In genomic region chr1:94908190-94908589, GRCh38 we compare ENCODE assay signal across 2 cellular contexts.
TF ChIP-seq lines count a peak whose summit lies in the region.

No MANE protein-coding gene starts in this region.

TF ChIP-seq in IMR-90, 13 proteins besides CTCF, POLR2A, EP300 and RAD21:
- no peak for TF ChIP-seq BHLHE40 (IDR thresholded peaks at IDR 0.05; ENCODE audit: low read depth, low read length)
- TF ChIP-seq RFX5 (IDR thresholded peaks at IDR 0.05; ENCODE audit: low read depth, low read length), result no peak
- TF ChIP-seq SMC3 (IDR thresholded peaks at IDR 0.05; ENCODE audit: low read depth, low read length), result no peak
- no peak for TF ChIP-seq RCOR1 (IDR thresholded peaks at IDR 0.05; ENCODE audit: insufficient replicate concordance, low read length)
- TF ChIP-seq MXI1 (IDR thresholded peaks at IDR 0.05; ENCODE audit: borderline replicate concordance, low read depth, low read length), result no peak
- TF ChIP-seq USF2 (IDR thresholded peaks at IDR 0.05; ENCODE audit: low read depth, low read length), result no peak
- no peak for TF ChIP-seq NFE2L2 (IDR thresholded peaks at IDR 0.05; ENCODE audit: low read depth, low read length)
- TF ChIP-seq MAFK (IDR thresholded peaks at IDR 0.05; ENCODE audit: low read depth, low read length), result no peak
- no peak for TF ChIP-seq ELK1 (IDR thresholded peaks at IDR 0.05; ENCODE audit: borderline replicate concordance, low read depth, low read length)
- no peak for TF ChIP-seq CEBPB (IDR thresholded peaks at IDR 0.05; ENCODE audit: low read depth, low read length)
- no peak for TF ChIP-seq CHD1 (IDR thresholded peaks at IDR 0.05; ENCODE audit: low read depth, low read length)
- TF ChIP-seq FOS (IDR thresholded peaks at IDR 0.05; ENCODE audit: low read depth, low read length), result no peak

TF ChIP-seq in H1, 55 proteins besides CTCF, POLR2A, EP300 and RAD21:
- TF ChIP-seq SIRT6 (IDR thresholded peaks at IDR 0.05; ENCODE audit: low read length) (no peak), SIX5 (IDR thresholded peaks at IDR 0.05; ENCODE audit: low read depth, low read length) (no peak), KDM4A (IDR thresholded peaks at IDR 0.05; ENCODE audit: low read depth, low read length, severe bottlenecking) (no peak), TBP (IDR thresholded peaks at IDR 0.05; ENCODE audit: low read depth, low read length) (peak; percentile 36; the same call in 1 of the 2 replicates), NRF1 (IDR thresholded peaks at IDR 0.05; ENCODE audit: low read depth, low read length) (no peak), SIN3A (conservative IDR thresholded peaks at IDR 0.05 in 1 of 2, IDR thresholded peaks at IDR 0.05 in 1 of 2; ENCODE audit: low read depth in 1 of 2, low read length in 2 of 2) (no peak), SP1 (IDR thresholded peaks at IDR 0.05; ENCODE audit: low read depth, low read length) (no peak)
